24 cellular contexts compared by ENCODE assay signal in the genomic region with DNA sequence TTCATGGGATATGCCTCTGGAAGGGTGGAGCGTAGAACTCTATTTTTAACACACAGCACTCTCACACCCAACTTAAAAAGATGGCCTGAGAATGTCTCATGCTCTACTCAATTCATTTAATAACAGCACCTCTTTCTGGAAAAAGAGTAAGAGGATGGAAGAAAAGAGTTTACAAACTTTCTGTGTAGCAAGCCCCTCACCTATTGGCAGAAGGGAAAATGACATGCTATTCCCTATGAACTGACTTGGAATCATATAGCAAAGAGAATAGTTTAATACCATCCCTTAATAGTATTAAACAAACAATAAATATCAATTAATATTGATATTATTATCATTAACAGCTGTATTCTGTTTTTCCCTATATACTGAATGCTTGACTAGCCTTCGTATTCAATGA.
"Had no signal": no experiment of that assay in that cellular context is flagged by ENCODE, and none has a peak within 500 bp of the region (broad histone marks: within the 10 kb centered on the region; RNA-seq: fewer than 3 reads in every experiment).

No MANE protein-coding gene starts in this region.

- H3K4me3 Mint-ChIP-seq: immature natural killer cell, naive B cell, nephron progenitor cell had no signal

- H3K27me3 ChIP-seq: dorsolateral prefrontal cortex, esophagus muscularis mucosa, gastroesophageal sphincter, stomach had no signal

- H3K4me1 ChIP-seq: esophagus muscularis mucosa, gastroesophageal sphincter, stomach had no signal

- H3K36me3 Mint-ChIP-seq: immature natural killer cell, naive B cell had no signal

- H3K27ac Mint-ChIP-seq: immature natural killer cell, naive B cell, nephron progenitor cell had no signal

- H3K27ac ChIP-seq: dorsolateral prefrontal cortex, esophagus muscularis mucosa, gastroesophageal sphincter, left ventricle myocardium inferior, stomach, thoracic aorta had no signal

- H3K36me3 ChIP-seq: esophagus muscularis mucosa, gastroesophageal sphincter, left ventricle myocardium inferior, stomach, thoracic aorta had no signal

- H3K4me3 ChIP-seq: dorsolateral prefrontal cortex, esophagus muscularis mucosa, gastroesophageal sphincter, left ventricle myocardium inferior, lung, stomach, thoracic aorta had no signal

- DNase-seq: cortex of kidney; dorsolateral prefrontal cortex; effector CD8-positive, alpha-beta T cell; foreskin fibroblast; immature natural killer cell; left cardiac atrium; left ventricle myocardium inferior; mesenchymal stem cell; naive B cell; nephron progenitor cell; posterior cingulate gyrus; right cardiac atrium; small intestine; stimulated activated CD4-positive, alpha-beta T cell treated with anti-CD3 and anti-CD28 coated beads, Interleukin-12 subunit alpha, Interleukin-12 subunit beta, amount 100 ng/mL, for 4 hours; stimulated activated naive CD4-positive, alpha-beta T cell; stomach; substantia nigra; trophoblast cell had no signal

- H3K9me3 Mint-ChIP-seq: nephron progenitor cell had no signal

- ATAC-seq: gastroesophageal sphincter, left cardiac atrium, right cardiac atrium had no signal

- FAIRE-seq: endometrium, keratinocyte, small intestine had no signal

- H3K4me1 Mint-ChIP-seq: immature natural killer cell, naive B cell had no signal

- H3K9me3 ChIP-seq: esophagus muscularis mucosa, gastroesophageal sphincter, left ventricle myocardium inferior, stomach, thoracic aorta had no signal
